Comparison of ENCODE assay signal across 17 cellular contexts in the genomic region with DNA sequence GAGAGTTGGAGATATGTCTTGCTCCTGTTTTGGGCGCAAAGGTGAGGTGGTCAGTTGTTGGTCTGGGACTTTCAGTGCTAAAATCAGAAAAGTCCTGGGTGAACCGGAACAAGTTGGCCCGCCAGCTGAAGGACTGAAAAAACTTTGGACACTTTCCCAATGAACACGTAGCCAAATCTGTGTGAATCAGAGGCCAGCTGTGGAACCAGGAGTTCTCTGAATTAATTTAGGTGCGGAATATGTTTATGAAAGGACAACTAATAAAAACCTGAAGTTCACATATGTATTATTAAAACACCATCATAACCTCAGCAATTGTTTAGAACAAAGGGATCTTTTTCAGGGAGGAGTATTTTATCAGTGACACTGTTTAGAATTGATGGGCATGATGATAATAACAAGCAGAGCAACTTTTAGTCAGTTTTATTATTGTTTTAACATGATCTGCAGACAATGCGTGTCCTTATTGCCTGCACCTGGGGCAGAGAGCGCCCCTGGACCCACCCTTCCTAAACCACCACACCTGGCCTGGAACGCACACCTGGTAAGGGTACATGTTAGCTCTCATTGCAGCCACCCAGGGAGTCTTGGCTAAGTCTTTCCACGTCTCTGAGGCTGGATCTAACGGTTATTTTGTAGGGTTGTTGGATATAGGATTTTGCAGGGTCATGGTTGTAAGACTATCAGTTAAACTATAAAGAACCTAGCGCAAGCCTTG. TPM values are rescaled to one million over a fixed set of nuclear protein-coding genes. Genes with fewer than 3 reads are reported as not detected.
DNase-seq lines count a peak whose midpoint lies in the region; ATAC-seq and TF ChIP-seq lines count a peak whose summit lies in the region.
"Had no signal": no experiment of that assay in that cellular context is flagged by ENCODE, and none has a peak within 500 bp of the region (broad histone marks: within the 10 kb centered on the region; RNA-seq: fewer than 3 reads in every experiment).

No MANE protein-coding gene starts in this region.

- no peak for TF ChIP-seq POLR2A in prostate gland (IDR thresholded peaks at IDR 0.05)

- no peaks in the 10 kb centered on the region for H3K9me3 Mint-ChIP-seq in stimulated activated effector memory CD8-positive, alpha-beta T cell treated with anti-CD3 and anti-CD28 coated beads, Interleukin-12 subunit alpha, Interleukin-12 subunit beta, amount 100 ng/mL, for 72 hours
- H3K9me3 Mint-ChIP-seq in progenitor cell of endocrine pancreas (ENCODE audit: low read depth): no peaks in the 10 kb centered on the region
- H3K9me3 Mint-ChIP-seq: activated B cell treated with CpG ODN at 0.5 μM for 24 hours; activated naive CD8-positive, alpha-beta T cell treated with anti-CD3 and anti-CD28 coated beads, Interleukin-2, amount 10 ng/mL, durations not matched to agents 7 days and 5 days; CD8-positive, alpha-beta memory T cell; H9 had no signal

- H3K9me3 ChIP-seq in prostate gland: no peaks in the 10 kb centered on the region
- H3K9me3 ChIP-seq: right atrium auricular region had no signal

- peak; percentile 30 for DNase-seq in ELR (ENCODE audit: low read depth)
- peak; percentile 62 for DNase-seq in RPMI7951 (ENCODE audit: low read depth)
- DNase-seq in fibroblast of gingiva (ENCODE audit: low read depth): peak; percentile 37
- DNase-seq in prostate gland (ENCODE audit: low spot score): peak; percentile 57
- DNase-seq in stimulated activated effector memory CD8-positive, alpha-beta T cell treated with anti-CD3 and anti-CD28 coated beads, Interleukin-12 subunit alpha, Interleukin-12 subunit beta, amount 100 ng/mL, for 72 hours (ENCODE audit: low spot score in 2 of 2): no peak
- no peak for DNase-seq in progenitor cell of endocrine pancreas (ENCODE audit: low spot score, unreplicated experiment)
- DNase-seq: activated B cell treated with CpG ODN at 0.5 μM for 24 hours; activated CD8-positive, alpha-beta memory T cell treated with anti-CD3 and anti-CD28 coated beads, Interleukin-2, amount 50 U/mL, for 4 hours; activated naive CD8-positive, alpha-beta T cell treated with anti-CD3 and anti-CD28 coated beads, Interleukin-2, amount 10 ng/mL, durations not matched to agents 7 days and 5 days; CD8-positive, alpha-beta memory T cell; dorsolateral prefrontal cortex; H9; islet precursor cell; NCI-H2171 treated with DMSO at 0.1 percent for 48 hours had no signal

- no peak overlapping the region for H3K27ac Mint-ChIP-seq in stimulated activated effector memory CD8-positive, alpha-beta T cell treated with anti-CD3 and anti-CD28 coated beads, Interleukin-12 subunit alpha, Interleukin-12 subunit beta, amount 100 ng/mL, for 72 hours
- no peak overlapping the region for H3K27ac Mint-ChIP-seq in progenitor cell of endocrine pancreas
- H3K27ac Mint-ChIP-seq: activated B cell treated with CpG ODN at 0.5 μM for 24 hours; activated naive CD8-positive, alpha-beta T cell treated with anti-CD3 and anti-CD28 coated beads, Interleukin-2, amount 10 ng/mL, durations not matched to agents 7 days and 5 days; H9 had no signal

- no peak overlapping the region for H3K4me3 Mint-ChIP-seq in stimulated activated effector memory CD8-positive, alpha-beta T cell treated with anti-CD3 and anti-CD28 coated beads, Interleukin-12 subunit alpha, Interleukin-12 subunit beta, amount 100 ng/mL, for 72 hours
- no peak overlapping the region for H3K4me3 Mint-ChIP-seq in progenitor cell of endocrine pancreas (ENCODE audit: low read depth)
- H3K4me3 Mint-ChIP-seq: activated B cell treated with CpG ODN at 0.5 μM for 24 hours; activated naive CD8-positive, alpha-beta T cell treated with anti-CD3 and anti-CD28 coated beads, Interleukin-2, amount 10 ng/mL, durations not matched to agents 7 days and 5 days; H9 had no signal

- H3K4me3 ChIP-seq in prostate gland: no peak overlapping the region
- H3K4me3 ChIP-seq: dorsolateral prefrontal cortex, right atrium auricular region had no signal

- peaks cover 21% of the 10 kb centered on the region for H3K4me1 ChIP-seq in prostate gland (replicated peaks)

- 11% methylated on average over 11 of the region's 11 CpGs for WGBS in prostate gland

- TF ChIP-seq CTCF in prostate gland (IDR thresholded peaks at IDR 0.05): no peak
- no peak for TF ChIP-seq CTCF in progenitor cell of endocrine pancreas (IDR thresholded peaks at IDR 0.05; ENCODE audit: unreplicated experiment)

- peak overlapping the region; percentile 8 to 56 for H3K27ac ChIP-seq in prostate gland
- H3K27ac ChIP-seq: dorsolateral prefrontal cortex, right atrium auricular region had no signal

- H3K36me3 Mint-ChIP-seq in stimulated activated effector memory CD8-positive, alpha-beta T cell treated with anti-CD3 and anti-CD28 coated beads, Interleukin-12 subunit alpha, Interleukin-12 subunit beta, amount 100 ng/mL, for 72 hours: no peaks in the 10 kb centered on the region
- no peaks in the 10 kb centered on the region for H3K36me3 Mint-ChIP-seq in progenitor cell of endocrine pancreas (ENCODE audit: insufficient read depth)
- H3K36me3 Mint-ChIP-seq: CD8-positive, alpha-beta memory T cell had no signal

- intact Hi-C loops in prostate gland (cut with DNase I): no loop called here

- no peaks in the 10 kb centered on the region for H3K27me3 ChIP-seq in prostate gland (replicated peaks; ENCODE audit: insufficient read depth)
- H3K27me3 ChIP-seq: dorsolateral prefrontal cortex, right atrium auricular region had no signal

- no peaks in the 10 kb centered on the region for H3K36me3 ChIP-seq in prostate gland
- H3K36me3 ChIP-seq: right atrium auricular region had no signal

- peaks cover 6% of the 10 kb centered on the region for H3K4me1 Mint-ChIP-seq in stimulated activated effector memory CD8-positive, alpha-beta T cell treated with anti-CD3 and anti-CD28 coated beads, Interleukin-12 subunit alpha, Interleukin-12 subunit beta, amount 100 ng/mL, for 72 hours
- peaks cover 26% of the 10 kb centered on the region for H3K4me1 Mint-ChIP-seq in progenitor cell of endocrine pancreas (ENCODE audit: low read depth)
- H3K4me1 Mint-ChIP-seq: activated B cell treated with CpG ODN at 0.5 μM for 24 hours had no signal

- H3K27me3 Mint-ChIP-seq in progenitor cell of endocrine pancreas: peaks cover 20% of the 10 kb centered on the region

- ATAC-seq in HG03045 (IDR thresholded peaks at IDR 0.05; ENCODE audit: unreplicated experiment) (no peak), HG02588 (IDR thresholded peaks at IDR 0.05; ENCODE audit: unreplicated experiment) (no peak)
- ATAC-seq in stimulated activated effector memory CD8-positive, alpha-beta T cell treated with anti-CD3 and anti-CD28 coated beads, Interleukin-12 subunit alpha, Interleukin-12 subunit beta, amount 100 ng/mL, for 72 hours: no peak

RNA-seq across cellular contexts. Expression of gene ODC1, which starts 9.9 kb away (rescaled TPM):
- total RNA-seq in RPMI7951 (2014; rRNA removed; shearing (Covaris generic)): 55.2 and 57.0 TPM in 2 replicates
- total RNA-seq in prostate gland (100 to 1,000 TPM; 147 to 261 TPM), progenitor cell of endocrine pancreas (252 and 273 TPM in 2 replicates)

Comparison
In these comparisons a context has a peak if more than half of its experiments do, and no peak if none do; other contexts are left out.
1. DNase-seq: peak in ELR (single experiment), RPMI7951 (single experiment), fibroblast of gingiva (single experiment) and prostate gland (single experiment); none in stimulated activated effector memory CD8-positive, alpha-beta T cell treated with anti-CD3 and anti-CD28 coated beads, Interleukin-12 subunit alpha, Interleukin-12 subunit beta, amount 100 ng/mL, for 72 hours (0 of 2) and progenitor cell of endocrine pancreas (single experiment).